Comparison of ENCODE assay signal across 11 cellular contexts in genomic region chrX:47200385-47201150, GRCh38. TPM values are rescaled to one million over a fixed set of nuclear protein-coding genes. Genes with fewer than 3 reads are reported as not detected.
DNase-seq lines count a peak whose midpoint lies in the region; ATAC-seq and TF ChIP-seq lines count a peak whose summit lies in the region.
"Had no signal": no experiment of that assay in that cellular context is flagged by ENCODE, and none has a peak within 500 bp of the region (broad histone marks: within the 10 kb centered on the region; RNA-seq: fewer than 3 reads in every experiment).

No MANE protein-coding gene starts in this region.

- H3K27me3 ChIP-seq in mesenchymal stem cell (ENCODE audit: control insufficient read depth in 1 of 2, insufficient read depth in 1 of 2, low read length in 2 of 2): no peaks in the 10 kb centered on the region
- H3K27me3 ChIP-seq: tibial artery had no signal

- no peak overlapping the region for H3K27ac ChIP-seq in mesenchymal stem cell (ENCODE audit: low read length, poor library complexity, severe bottlenecking)
- H3K27ac ChIP-seq: PC-9, tibial artery had no signal

- peaks cover 17% of the 10 kb centered on the region for H3K79me1 ChIP-seq in mesenchymal stem cell (replicated peaks; ENCODE audit: low read length, poor library complexity, severe bottlenecking)

- H3K18ac ChIP-seq in mesenchymal stem cell (ENCODE audit: low read depth in 1 of 2, low read length in 2 of 2): no peak overlapping the region

- peaks cover 73 to 92% of the 10 kb centered on the region in 2 experiments for H3K36me3 ChIP-seq in mesenchymal stem cell (ENCODE audit: control insufficient read depth in 1 of 2, insufficient read depth in 2 of 2, low read depth in 1 of 2, low read length in 2 of 2)

- H2AK5ac ChIP-seq in mesenchymal stem cell (ENCODE audit: low read length, severe bottlenecking): no peak overlapping the region

- 100% methylated on average over 5 of the region's 9 CpGs for WGBS in mesenchymal stem cell

- ATAC-seq in GM21786 (IDR thresholded peaks at IDR 0.05; ENCODE audit: unreplicated experiment): no peak
- no peak for ATAC-seq in HG03571 (IDR thresholded peaks at IDR 0.05; ENCODE audit: unreplicated experiment)

- no peak overlapping the region for H3K14ac ChIP-seq in mesenchymal stem cell (ENCODE audit: low read length in 2 of 2)

- H2BK120ac ChIP-seq in mesenchymal stem cell (ENCODE audit: low read depth, low read length): no peak overlapping the region

- no peak overlapping the region for H2AFZ ChIP-seq in mesenchymal stem cell (ENCODE audit: low read depth, low read length)
- H2AFZ ChIP-seq: PC-9 had no signal

- H3K4me2 ChIP-seq in mesenchymal stem cell (ENCODE audit: low read length, poor library complexity, severe bottlenecking): no peak overlapping the region
- H3K4me2 ChIP-seq: PC-9 had no signal

- no peak overlapping the region for H4K8ac ChIP-seq in mesenchymal stem cell (ENCODE audit: low read length)

- H3K4me1 ChIP-seq in mesenchymal stem cell (ENCODE audit: control insufficient read depth, insufficient read depth, low read depth, low read length): peaks cover 22% of the 10 kb centered on the region

- no peak overlapping the region for H2BK12ac ChIP-seq in mesenchymal stem cell (ENCODE audit: low read length in 2 of 2)

- no peak overlapping the region for H3K4ac ChIP-seq in mesenchymal stem cell (ENCODE audit: low read depth in 1 of 2, low read length in 2 of 2)

- DNase-seq in AG10803 (ENCODE audit: low read depth) (peak; percentile 88), LHCN-M2 (ENCODE audit: low read depth) (peak; percentile 94), dedifferentiated amniotic fluid mesenchymal stem cell (ENCODE audit: extremely low spot score) (peak; percentile 62), mesenchymal stem cell (no peak), DMS114 treated with DMSO at 0.1 percent for 48 hours (lab: John Stamatoyannopoulos, UW; ENCODE audit: unreplicated experiment) (no peak)
- DNase-seq in activated CD4-positive, CD25-positive, alpha-beta regulatory T cell treated with anti-CD3 and anti-CD28 coated beads, Interleukin-2, amount 50 U/mL, for 72 hours: no peak

- H4K91ac ChIP-seq in mesenchymal stem cell (ENCODE audit: low read length): no peak overlapping the region

- no peak overlapping the region for H2BK15ac ChIP-seq in mesenchymal stem cell (ENCODE audit: low read depth, poor library complexity, severe bottlenecking)

- H2BK5ac ChIP-seq in mesenchymal stem cell (ENCODE audit: low read depth, low read length, poor library complexity, severe bottlenecking): no peak overlapping the region

- H3K4me3 ChIP-seq in AG10803 (ENCODE audit: low read length) (no peak overlapping the region), mesenchymal stem cell (ENCODE audit: insufficient read depth in 1 of 2, low read depth in 1 of 2, low read length in 2 of 2) (no peak overlapping the region)
- H3K4me3 ChIP-seq: lung, PC-9, tibial artery had no signal

- no peak overlapping the region for H3K23ac ChIP-seq in mesenchymal stem cell (ENCODE audit: low read length in 2 of 2)

- TF ChIP-seq CTCF in AG10803 (conservative IDR thresholded peaks at IDR 0.05; ENCODE audit: low read length): peak; percentile 58

- peak overlapping the region; percentile 39 for H3K9ac ChIP-seq in mesenchymal stem cell (ENCODE audit: low read length)

- H3K9me3 ChIP-seq in mesenchymal stem cell (ENCODE audit: control insufficient read depth, low read length): no peaks in the 10 kb centered on the region
- H3K9me3 ChIP-seq: tibial artery had no signal

RNA-seq across cellular contexts. Expression of gene UBA1, which starts 6.9 kb away (rescaled TPM):
- total RNA-seq in LHCN-M2 (2014; rRNA removed): 239 and 241 TPM in 2 replicates
- 261 TPM for polyA plus RNA-seq in LHCN-M2 (2012)
- polyA plus RNA-seq in mesenchymal stem cell (2013, experiment 1 of 2): 135 TPM
- 128 TPM for polyA plus RNA-seq in mesenchymal stem cell (2013, experiment 2 of 2)

RNA-seq across cellular contexts. Expression of gene CDK16, which starts 17.9 kb away (rescaled TPM):
- total RNA-seq in LHCN-M2 (2014; rRNA removed): 132 and 136 TPM in 2 replicates
- 125 TPM for polyA plus RNA-seq in LHCN-M2 (2012)
- polyA plus RNA-seq in mesenchymal stem cell (2013, experiment 1 of 2): 82.5 TPM
- polyA plus RNA-seq in mesenchymal stem cell (2013, experiment 2 of 2): 79.5 TPM

RNA-seq across cellular contexts. Expression of gene USP11, which starts 32.2 kb away (rescaled TPM):
- 32.0 and 42.9 TPM in 2 replicates for total RNA-seq in LHCN-M2 (2014; rRNA removed)
- 66.1 TPM for polyA plus RNA-seq in LHCN-M2 (2012)
- polyA plus RNA-seq in mesenchymal stem cell (2013, experiment 1 of 2): 33.1 TPM
- 33.0 TPM for polyA plus RNA-seq in mesenchymal stem cell (2013, experiment 2 of 2)

RNA-seq across cellular contexts. Expression of gene RBM10, which starts 55.5 kb away (rescaled TPM):
- total RNA-seq in LHCN-M2 (2014; rRNA removed): 47.1 and 54.6 TPM in 2 replicates
- polyA plus RNA-seq in LHCN-M2 (2012): 30.0 TPM
- polyA plus RNA-seq in mesenchymal stem cell (2013, experiment 1 of 2): 23.0 TPM
- polyA plus RNA-seq in mesenchymal stem cell (2013, experiment 2 of 2): 22.4 TPM

RNA-seq across cellular contexts. Expression of gene NDUFB11, which starts 56.1 kb away (rescaled TPM):
- 40.7 and 49.2 TPM in 2 replicates for total RNA-seq in LHCN-M2 (2014; rRNA removed)
- 100 TPM for polyA plus RNA-seq in LHCN-M2 (2012)
- polyA plus RNA-seq in mesenchymal stem cell (2013, experiment 1 of 2): 88.0 TPM
- 88.0 TPM for polyA plus RNA-seq in mesenchymal stem cell (2013, experiment 2 of 2)

Comparison
In these comparisons a context has a peak if more than half of its experiments do, and no peak if none do; other contexts are left out.
1. DNase-seq: peak in AG10803 (single experiment), LHCN-M2 (single experiment) and dedifferentiated amniotic fluid mesenchymal stem cell (single experiment); none in mesenchymal stem cell (single experiment), DMS114 treated with DMSO at 0.1 percent for 48 hours (single experiment) and activated CD4-positive, CD25-positive, alpha-beta regulatory T cell treated with anti-CD3 and anti-CD28 coated beads, Interleukin-2, amount 50 U/mL, for 72 hours (single experiment).